1 cellular context compared by ENCODE assay signal in genomic region chr3:44894485-44894884, GRCh38.
TF ChIP-seq lines count a peak whose summit lies in the region.

No MANE protein-coding gene starts in this region.

TF ChIP-seq in A549, 52 proteins besides CTCF, POLR2A, EP300 and RAD21 (continued from another document):
- TF ChIP-seq FOSB (CRISPR knock-in tag; IDR thresholded peaks at IDR 0.05) (no peak), NFE2L2 (conservative IDR thresholded peaks at IDR 0.05; ENCODE audit: low read length) (no peak), ZSCAN20 (CRISPR knock-in tag; IDR thresholded peaks at IDR 0.05) (no peak)
